Comparison of ENCODE assay signal across 5 cellular contexts in genomic region chr12:102155206-102155605, GRCh38. TPM values are rescaled to one million over a fixed set of nuclear protein-coding genes. Genes with fewer than 3 reads are reported as not detected.
"Had no signal": no experiment of that assay in that cellular context is flagged by ENCODE, and none has a peak within 500 bp of the region (broad histone marks: within the 10 kb centered on the region; RNA-seq: fewer than 3 reads in every experiment).

No MANE protein-coding gene starts in this region.

RNA-seq across cellular contexts. Expression of gene PMCH, which starts 42.4 kb away (rescaled TPM):
- total RNA-seq: activated B cell treated with CpG ODN at 0.5 μM for 24 hours; activated CD4-positive, alpha-beta T cell treated with anti-CD3 and anti-CD28 coated beads, Interleukin-2, amount 10 ng/mL, durations not matched to agents 7 days and 5 days; activated CD8-positive, alpha-beta T cell treated with anti-CD3 and anti-CD28 coated beads for 36 hours; activated CD8-positive, alpha-beta T cell treated with anti-CD3 and anti-CD28 coated beads, Interleukin-2, amount 10 ng/mL, durations not matched to agents 7 days and 5 days; T-helper 17 cell had no signal
